ENCODE assay signal across 1 cellular context in genomic region chr3:156788846-156789245, GRCh38.
TF ChIP-seq lines count a peak whose summit lies in the region.

No MANE protein-coding gene starts in this region.

TF ChIP-seq in SK-N-SH, 30 proteins besides CTCF, POLR2A, EP300 and RAD21 (continued from another document):
- TF ChIP-seq, protein P1, sequence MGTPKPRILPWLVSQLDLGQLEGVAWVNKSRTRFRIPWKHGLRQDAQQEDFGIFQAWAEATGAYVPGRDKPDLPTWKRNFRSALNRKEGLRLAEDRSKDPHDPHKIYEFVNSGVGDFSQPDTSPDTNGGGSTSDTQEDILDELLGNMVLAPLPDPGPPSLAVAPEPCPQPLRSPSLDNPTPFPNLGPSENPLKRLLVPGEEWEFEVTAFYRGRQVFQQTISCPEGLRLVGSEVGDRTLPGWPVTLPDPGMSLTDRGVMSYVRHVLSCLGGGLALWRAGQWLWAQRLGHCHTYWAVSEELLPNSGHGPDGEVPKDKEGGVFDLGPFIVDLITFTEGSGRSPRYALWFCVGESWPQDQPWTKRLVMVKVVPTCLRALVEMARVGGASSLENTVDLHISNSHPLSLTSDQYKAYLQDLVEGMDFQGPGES (IDR thresholded peaks at IDR 0.05; ENCODE audit: low read depth, low read length): no peak
- TF ChIP-seq FOXM1 (IDR thresholded peaks at IDR 0.05; ENCODE audit: low read depth): no peak
- no peak for TF ChIP-seq NRF1 (IDR thresholded peaks at IDR 0.05; ENCODE audit: low read depth, low read length)
